In the genomic region with DNA sequence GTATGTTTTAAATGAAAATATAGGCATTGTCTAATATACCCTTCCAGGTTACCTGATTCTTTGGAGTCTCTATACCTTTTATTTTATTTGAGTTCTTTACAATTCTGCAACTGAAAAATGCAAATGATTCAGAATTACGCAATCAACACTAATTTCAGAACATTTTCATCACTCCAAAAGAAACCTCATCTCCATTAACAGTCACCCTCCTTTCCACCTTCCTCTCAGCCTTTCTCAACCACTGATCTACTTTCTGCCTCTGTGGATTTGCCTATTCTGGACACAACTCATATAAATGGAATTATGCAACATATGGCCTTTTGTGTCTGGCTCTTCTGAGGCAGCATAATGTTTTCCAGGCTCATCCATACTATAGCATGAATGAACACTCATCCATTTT, we compare ENCODE assay signal across 1 cellular context.
TF ChIP-seq lines count a peak whose summit lies in the region.

No MANE protein-coding gene starts in this region.

TF ChIP-seq in GM12878, 131 proteins besides CTCF, POLR2A, EP300 and RAD21 (continued from another document):
- TF ChIP-seq, protein P1, sequence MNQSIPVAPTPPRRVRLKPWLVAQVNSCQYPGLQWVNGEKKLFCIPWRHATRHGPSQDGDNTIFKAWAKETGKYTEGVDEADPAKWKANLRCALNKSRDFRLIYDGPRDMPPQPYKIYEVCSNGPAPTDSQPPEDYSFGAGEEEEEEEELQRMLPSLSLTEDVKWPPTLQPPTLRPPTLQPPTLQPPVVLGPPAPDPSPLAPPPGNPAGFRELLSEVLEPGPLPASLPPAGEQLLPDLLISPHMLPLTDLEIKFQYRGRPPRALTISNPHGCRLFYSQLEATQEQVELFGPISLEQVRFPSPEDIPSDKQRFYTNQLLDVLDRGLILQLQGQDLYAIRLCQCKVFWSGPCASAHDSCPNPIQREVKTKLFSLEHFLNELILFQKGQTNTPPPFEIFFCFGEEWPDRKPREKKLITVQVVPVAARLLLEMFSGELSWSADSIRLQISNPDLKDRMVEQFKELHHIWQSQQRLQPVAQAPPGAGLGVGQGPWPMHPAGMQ (IDR thresholded peaks at IDR 0.05; ENCODE audit: borderline replicate concordance): no peak
- TF ChIP-seq RUNX3 (IDR thresholded peaks at IDR 0.05; ENCODE audit: low read length) (no peak), CHD1 (IDR thresholded peaks at IDR 0.05; ENCODE audit: low read depth, low read length) (no peak), CEBPB (IDR thresholded peaks at IDR 0.05; ENCODE audit: borderline replicate concordance in 1 of 2, low read depth in 2 of 2, low read length in 2 of 2) (peak in 1 of 2 experiments; percentile 63; a peak in 1 of 4 replicates), CHD2 (IDR thresholded peaks at IDR 0.05; ENCODE audit: borderline replicate concordance, low read depth, low read length) (no peak), IKZF2 (IDR thresholded peaks at IDR 0.05) (peak; percentile 30 to 45; a peak in 2 of 4 replicates), NFXL1 (IDR thresholded peaks at IDR 0.05; ENCODE audit: borderline replicate concordance) (no peak), KLF5 (IDR thresholded peaks at IDR 0.05; ENCODE audit: partially characterized antibody) (no peak), KDM1A (IDR thresholded peaks at IDR 0.05; ENCODE audit: borderline replicate concordance) (no peak), JUNB (IDR thresholded peaks at IDR 0.05) (no peak), MTA2 (IDR thresholded peaks at IDR 0.05; ENCODE audit: low read depth) (peak; percentile 59; the same call in 1 of the 2 replicates), ZNF24 (IDR thresholded peaks at IDR 0.05) (no peak)
- TF ChIP-seq, protein P2, sequence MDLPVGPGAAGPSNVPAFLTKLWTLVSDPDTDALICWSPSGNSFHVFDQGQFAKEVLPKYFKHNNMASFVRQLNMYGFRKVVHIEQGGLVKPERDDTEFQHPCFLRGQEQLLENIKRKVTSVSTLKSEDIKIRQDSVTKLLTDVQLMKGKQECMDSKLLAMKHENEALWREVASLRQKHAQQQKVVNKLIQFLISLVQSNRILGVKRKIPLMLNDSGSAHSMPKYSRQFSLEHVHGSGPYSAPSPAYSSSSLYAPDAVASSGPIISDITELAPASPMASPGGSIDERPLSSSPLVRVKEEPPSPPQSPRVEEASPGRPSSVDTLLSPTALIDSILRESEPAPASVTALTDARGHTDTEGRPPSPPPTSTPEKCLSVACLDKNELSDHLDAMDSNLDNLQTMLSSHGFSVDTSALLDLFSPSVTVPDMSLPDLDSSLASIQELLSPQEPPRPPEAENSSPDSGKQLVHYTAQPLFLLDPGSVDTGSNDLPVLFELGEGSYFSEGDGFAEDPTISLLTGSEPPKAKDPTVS (IDR thresholded peaks at IDR 0.05; ENCODE audit: low read depth, low read length): no peak
